In genomic region chr5:97046270-97046982, GRCh38 we compare ENCODE assay signal across 11 cellular contexts.
A peak's percentile ranks its signal among the peaks of the same experiment; 100 is the strongest.
DNase-seq lines count a peak whose midpoint lies in the region; ATAC-seq and TF ChIP-seq lines count a peak whose summit lies in the region.
"Had no signal": no experiment of that assay in that cellular context is flagged by ENCODE, and none has a peak within 500 bp of the region (broad histone marks: within the 10 kb centered on the region; RNA-seq: fewer than 3 reads in every experiment).

No MANE protein-coding gene starts in this region.

- H3K27ac ChIP-seq in SJCRH30 (no peak overlapping the region), left lung (no peak overlapping the region)

- H3K27me3 ChIP-seq in SJCRH30 (no peaks in the 10 kb centered on the region), left lung (no peaks in the 10 kb centered on the region)

- H3K9me3 ChIP-seq in SJCRH30 (replicated peaks) (no peaks in the 10 kb centered on the region), left lung (no peaks in the 10 kb centered on the region)

- ATAC-seq in HG03159 (IDR thresholded peaks at IDR 0.05; ENCODE audit: unreplicated experiment) (no peak), HG03565 (IDR thresholded peaks at IDR 0.05; ENCODE audit: unreplicated experiment) (no peak), left lung (no peak)

- no peak for TF ChIP-seq CTCF in GM20000 (IDR thresholded peaks at IDR 0.05; ENCODE audit: extremely low read depth, missing control alignments)
- no peak for TF ChIP-seq CTCF in fibroblast of the aortic adventitia (IDR thresholded peaks at IDR 0.05; ENCODE audit: insufficient read depth, low read length)
- no peak for TF ChIP-seq CTCF in left lung (IDR thresholded peaks at IDR 0.05)

- intact Hi-C loops in left lung (cut with DNase I) = no loop called here

- peaks cover 4% of the 10 kb centered on the region; the same call in 1 of the 2 replicates for H3K4me1 ChIP-seq in SJCRH30
- H3K4me1 ChIP-seq in left lung = peaks cover 0 to 8% of the 10 kb centered on the region in 2 donors

- no peaks in the 10 kb centered on the region for H3K36me3 ChIP-seq in SJCRH30
- no peaks in the 10 kb centered on the region for H3K36me3 ChIP-seq in left lung

- DNase-seq in AG08395 (ENCODE audit: low spot score) (peak; percentile 17), GM20000 (ENCODE audit: low spot score) (peak; percentile 10), RPMI7951 (ENCODE audit: low read depth) (peak; percentile 58), fibroblast of the aortic adventitia (ENCODE audit: low read depth) (peak; percentile 5), SJCRH30 (no peak), left lung (no peak)
- DNase-seq: activated CD4-positive, alpha-beta T cell treated with anti-CD3 and anti-CD28 coated beads for 1 hour; cortex of kidney; SHP77 treated with DMSO at 0.1 percent for 48 hours had no signal

- H3K4me3 ChIP-seq in fibroblast of the aortic adventitia (ENCODE audit: low read depth, low read length) (no peak overlapping the region), SJCRH30 (no peak overlapping the region), left lung (no peak overlapping the region)

Comparison
In these comparisons a context has a peak if more than half of its experiments do, and no peak if none do; other contexts are left out.
1. DNase-seq: peak in AG08395 (single experiment), GM20000 (single experiment), RPMI7951 (single experiment) and fibroblast of the aortic adventitia (single experiment); none in SJCRH30 (0 of 2) and left lung (0 of 2).